In genomic region chr7:22350466-22351328, GRCh38 we compare ENCODE assay signal across 1 cellular context.
TF ChIP-seq lines count a peak whose summit lies in the region.

No MANE protein-coding gene starts in this region.

TF ChIP-seq in K562, 482 proteins besides CTCF, POLR2A, EP300 and RAD21 (continued from another document and continues in another):
- no peak for TF ChIP-seq CBX8 (IDR thresholded peaks at IDR 0.05; ENCODE audit: borderline replicate concordance, extremely low read depth, low read depth, low read length, poor library complexity, severe bottlenecking)
- TF ChIP-seq HMBOX1 (IDR thresholded peaks at IDR 0.05) = 0 out of 2 replicates have a peak, but pooled peaks have one; percentile 13
- TF ChIP-seq ZBTB49 (CRISPR knock-in tag; IDR thresholded peaks at IDR 0.05; ENCODE audit: borderline replicate concordance) = no peak
- peak; percentile 60 to 76 for TF ChIP-seq NCOA2 (IDR thresholded peaks at IDR 0.05; ENCODE audit: partially characterized antibody in 2 of 2)
- peak; percentile 94 for TF ChIP-seq TAL1 (IDR thresholded peaks at IDR 0.05)
- TF ChIP-seq MECOM (CRISPR knock-in tag; IDR thresholded peaks at IDR 0.05) = peak; percentile 80
- TF ChIP-seq ZNF316 (IDR thresholded peaks at IDR 0.05) = no peak
- TF ChIP-seq MXI1 (IDR thresholded peaks at IDR 0.05; ENCODE audit: low read depth, low read length) = no peak
- no peak for TF ChIP-seq FIP1L1 (IDR thresholded peaks at IDR 0.05; ENCODE audit: low read depth, low read length, poor library complexity, severe bottlenecking)
- TF ChIP-seq ZNF347 (CRISPR knock-in tag; IDR thresholded peaks at IDR 0.05; ENCODE audit: low read depth) = no peak
- TF ChIP-seq ZNF124 (CRISPR knock-in tag; IDR thresholded peaks at IDR 0.05) = no peak
- TF ChIP-seq BRF1 (IDR thresholded peaks at IDR 0.05; ENCODE audit: borderline replicate concordance, extremely low read depth, insufficient read length) = no peak
- no peak for TF ChIP-seq ZNF785 (CRISPR knock-in tag; IDR thresholded peaks at IDR 0.05)
- TF ChIP-seq KLF16 (IDR thresholded peaks at IDR 0.05) = peak; percentile 90
- TF ChIP-seq, protein P1, sequence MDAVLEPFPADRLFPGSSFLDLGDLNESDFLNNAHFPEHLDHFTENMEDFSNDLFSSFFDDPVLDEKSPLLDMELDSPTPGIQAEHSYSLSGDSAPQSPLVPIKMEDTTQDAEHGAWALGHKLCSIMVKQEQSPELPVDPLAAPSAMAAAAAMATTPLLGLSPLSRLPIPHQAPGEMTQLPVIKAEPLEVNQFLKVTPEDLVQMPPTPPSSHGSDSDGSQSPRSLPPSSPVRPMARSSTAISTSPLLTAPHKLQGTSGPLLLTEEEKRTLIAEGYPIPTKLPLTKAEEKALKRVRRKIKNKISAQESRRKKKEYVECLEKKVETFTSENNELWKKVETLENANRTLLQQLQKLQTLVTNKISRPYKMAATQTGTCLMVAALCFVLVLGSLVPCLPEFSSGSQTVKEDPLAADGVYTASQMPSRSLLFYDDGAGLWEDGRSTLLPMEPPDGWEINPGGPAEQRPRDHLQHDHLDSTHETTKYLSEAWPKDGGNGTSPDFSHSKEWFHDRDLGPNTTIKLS (IDR thresholded peaks at IDR 0.05; ENCODE audit: borderline replicate concordance, low read depth) = no peak
- no peak for TF ChIP-seq CREBBP (IDR thresholded peaks at IDR 0.05; ENCODE audit: low read depth, low read length)
- no peak for TF ChIP-seq HNRNPH1 (optimal IDR thresholded peaks at IDR 0.05; ENCODE audit: low read depth, low read length)
- TF ChIP-seq, protein P2, sequence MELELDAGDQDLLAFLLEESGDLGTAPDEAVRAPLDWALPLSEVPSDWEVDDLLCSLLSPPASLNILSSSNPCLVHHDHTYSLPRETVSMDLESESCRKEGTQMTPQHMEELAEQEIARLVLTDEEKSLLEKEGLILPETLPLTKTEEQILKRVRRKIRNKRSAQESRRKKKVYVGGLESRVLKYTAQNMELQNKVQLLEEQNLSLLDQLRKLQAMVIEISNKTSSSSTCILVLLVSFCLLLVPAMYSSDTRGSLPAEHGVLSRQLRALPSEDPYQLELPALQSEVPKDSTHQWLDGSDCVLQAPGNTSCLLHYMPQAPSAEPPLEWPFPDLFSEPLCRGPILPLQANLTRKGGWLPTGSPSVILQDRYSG (tag; conservative IDR thresholded peaks at IDR 0.05; ENCODE audit: low read depth) = no peak
- TF ChIP-seq TGIF2 (CRISPR knock-in tag; IDR thresholded peaks at IDR 0.05) = no peak
- no peak; the same call in 1 of the 2 replicates for TF ChIP-seq TRIM28 (IDR thresholded peaks at IDR 0.05)
- TF ChIP-seq ZNF217 (CRISPR knock-in tag; IDR thresholded peaks at IDR 0.05) = no peak
- no peak for TF ChIP-seq NRF1 (conservative IDR thresholded peaks at IDR 0.05 in 1 of 2, IDR thresholded peaks at IDR 0.05 in 1 of 2)
- peak; percentile 59 to 69; a peak in 1 of 4 replicates for TF ChIP-seq FOXK2 (conservative IDR thresholded peaks at IDR 0.05 in 1 of 2, IDR thresholded peaks at IDR 0.05 in 1 of 2; ENCODE audit: low read depth in 2 of 2)
- TF ChIP-seq ZBTB2 (IDR thresholded peaks at IDR 0.05) = no peak
- no peak for TF ChIP-seq HIVEP1 (CRISPR knock-in tag; IDR thresholded peaks at IDR 0.05)
- TF ChIP-seq MNT (conservative IDR thresholded peaks at IDR 0.05) = peak; percentile 56 to 76
- TF ChIP-seq ZNF551 (CRISPR knock-in tag; IDR thresholded peaks at IDR 0.05) = no peak
- TF ChIP-seq, protein P3, sequence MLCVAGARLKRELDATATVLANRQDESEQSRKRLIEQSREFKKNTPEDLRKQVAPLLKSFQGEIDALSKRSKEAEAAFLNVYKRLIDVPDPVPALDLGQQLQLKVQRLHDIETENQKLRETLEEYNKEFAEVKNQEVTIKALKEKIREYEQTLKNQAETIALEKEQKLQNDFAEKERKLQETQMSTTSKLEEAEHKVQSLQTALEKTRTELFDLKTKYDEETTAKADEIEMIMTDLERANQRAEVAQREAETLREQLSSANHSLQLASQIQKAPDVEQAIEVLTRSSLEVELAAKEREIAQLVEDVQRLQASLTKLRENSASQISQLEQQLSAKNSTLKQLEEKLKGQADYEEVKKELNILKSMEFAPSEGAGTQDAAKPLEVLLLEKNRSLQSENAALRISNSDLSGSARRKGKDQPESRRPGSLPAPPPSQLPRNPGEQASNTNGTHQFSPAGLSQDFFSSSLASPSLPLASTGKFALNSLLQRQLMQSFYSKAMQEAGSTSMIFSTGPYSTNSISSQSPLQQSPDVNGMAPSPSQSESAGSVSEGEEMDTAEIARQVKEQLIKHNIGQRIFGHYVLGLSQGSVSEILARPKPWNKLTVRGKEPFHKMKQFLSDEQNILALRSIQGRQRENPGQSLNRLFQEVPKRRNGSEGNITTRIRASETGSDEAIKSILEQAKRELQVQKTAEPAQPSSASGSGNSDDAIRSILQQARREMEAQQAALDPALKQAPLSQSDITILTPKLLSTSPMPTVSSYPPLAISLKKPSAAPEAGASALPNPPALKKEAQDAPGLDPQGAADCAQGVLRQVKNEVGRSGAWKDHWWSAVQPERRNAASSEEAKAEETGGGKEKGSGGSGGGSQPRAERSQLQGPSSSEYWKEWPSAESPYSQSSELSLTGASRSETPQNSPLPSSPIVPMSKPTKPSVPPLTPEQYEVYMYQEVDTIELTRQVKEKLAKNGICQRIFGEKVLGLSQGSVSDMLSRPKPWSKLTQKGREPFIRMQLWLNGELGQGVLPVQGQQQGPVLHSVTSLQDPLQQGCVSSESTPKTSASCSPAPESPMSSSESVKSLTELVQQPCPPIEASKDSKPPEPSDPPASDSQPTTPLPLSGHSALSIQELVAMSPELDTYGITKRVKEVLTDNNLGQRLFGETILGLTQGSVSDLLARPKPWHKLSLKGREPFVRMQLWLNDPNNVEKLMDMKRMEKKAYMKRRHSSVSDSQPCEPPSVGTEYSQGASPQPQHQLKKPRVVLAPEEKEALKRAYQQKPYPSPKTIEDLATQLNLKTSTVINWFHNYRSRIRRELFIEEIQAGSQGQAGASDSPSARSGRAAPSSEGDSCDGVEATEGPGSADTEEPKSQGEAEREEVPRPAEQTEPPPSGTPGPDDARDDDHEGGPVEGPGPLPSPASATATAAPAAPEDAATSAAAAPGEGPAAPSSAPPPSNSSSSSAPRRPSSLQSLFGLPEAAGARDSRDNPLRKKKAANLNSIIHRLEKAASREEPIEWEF (CRISPR knock-in tag; IDR thresholded peaks at IDR 0.05) = no peak; the same call in 1 of the 2 replicates
- TF ChIP-seq IRF9 (tag; IDR thresholded peaks at IDR 0.05) = 0 out of 2 replicates have a peak, but pooled peaks have one; percentile 7
- peak; percentile 73 for TF ChIP-seq DACH1 (IDR thresholded peaks at IDR 0.05; ENCODE audit: partially characterized antibody)
- TF ChIP-seq CBFB (CRISPR knock-in tag; IDR thresholded peaks at IDR 0.05) = no peak
- no peak for TF ChIP-seq POLR2G (IDR thresholded peaks at IDR 0.05; ENCODE audit: low read depth, low read length)
- TF ChIP-seq HNRNPUL1 (IDR thresholded peaks at IDR 0.05; ENCODE audit: low read length) = no peak
- TF ChIP-seq, protein P4, sequence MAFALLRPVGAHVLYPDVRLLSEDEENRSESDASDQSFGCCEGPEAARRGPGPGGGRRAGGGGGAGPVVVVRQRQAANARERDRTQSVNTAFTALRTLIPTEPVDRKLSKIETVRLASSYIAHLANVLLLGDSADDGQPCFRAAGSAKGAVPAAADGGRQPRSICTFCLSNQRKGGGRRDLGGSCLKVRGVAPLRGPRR (CRISPR knock-in tag; IDR thresholded peaks at IDR 0.05) = no peak
- TF ChIP-seq ZNF57 (CRISPR knock-in tag; IDR thresholded peaks at IDR 0.05) = no peak
- no peak for TF ChIP-seq KLF13 (tag; IDR thresholded peaks at IDR 0.05; ENCODE audit: borderline replicate concordance, low read depth)
- TF ChIP-seq PML (IDR thresholded peaks at IDR 0.05; ENCODE audit: low read length) = peak; percentile 96
- peak; percentile 99 for TF ChIP-seq JUN (IDR thresholded peaks at IDR 0.05; ENCODE audit: borderline replicate concordance, low read depth, low read length)
- TF ChIP-seq JUN (CRISPR knock-in tag; IDR thresholded peaks at IDR 0.05; ENCODE audit: borderline replicate concordance) = peak; percentile 72; the same call in 1 of the 2 replicates
- peak; percentile 69 for TF ChIP-seq NUFIP1 (IDR thresholded peaks at IDR 0.05; ENCODE audit: partially characterized antibody)
- TF ChIP-seq, protein P5, sequence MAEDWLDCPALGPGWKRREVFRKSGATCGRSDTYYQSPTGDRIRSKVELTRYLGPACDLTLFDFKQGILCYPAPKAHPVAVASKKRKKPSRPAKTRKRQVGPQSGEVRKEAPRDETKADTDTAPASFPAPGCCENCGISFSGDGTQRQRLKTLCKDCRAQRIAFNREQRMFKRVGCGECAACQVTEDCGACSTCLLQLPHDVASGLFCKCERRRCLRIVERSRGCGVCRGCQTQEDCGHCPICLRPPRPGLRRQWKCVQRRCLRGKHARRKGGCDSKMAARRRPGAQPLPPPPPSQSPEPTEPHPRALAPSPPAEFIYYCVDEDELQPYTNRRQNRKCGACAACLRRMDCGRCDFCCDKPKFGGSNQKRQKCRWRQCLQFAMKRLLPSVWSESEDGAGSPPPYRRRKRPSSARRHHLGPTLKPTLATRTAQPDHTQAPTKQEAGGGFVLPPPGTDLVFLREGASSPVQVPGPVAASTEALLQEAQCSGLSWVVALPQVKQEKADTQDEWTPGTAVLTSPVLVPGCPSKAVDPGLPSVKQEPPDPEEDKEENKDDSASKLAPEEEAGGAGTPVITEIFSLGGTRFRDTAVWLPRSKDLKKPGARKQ (CRISPR knock-in tag; IDR thresholded peaks at IDR 0.05) = no peak
- TF ChIP-seq, protein P6, sequence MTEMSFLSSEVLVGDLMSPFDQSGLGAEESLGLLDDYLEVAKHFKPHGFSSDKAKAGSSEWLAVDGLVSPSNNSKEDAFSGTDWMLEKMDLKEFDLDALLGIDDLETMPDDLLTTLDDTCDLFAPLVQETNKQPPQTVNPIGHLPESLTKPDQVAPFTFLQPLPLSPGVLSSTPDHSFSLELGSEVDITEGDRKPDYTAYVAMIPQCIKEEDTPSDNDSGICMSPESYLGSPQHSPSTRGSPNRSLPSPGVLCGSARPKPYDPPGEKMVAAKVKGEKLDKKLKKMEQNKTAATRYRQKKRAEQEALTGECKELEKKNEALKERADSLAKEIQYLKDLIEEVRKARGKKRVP (CRISPR knock-in tag; IDR thresholded peaks at IDR 0.05) = no peak
- no peak for TF ChIP-seq KAT7 (CRISPR knock-in tag; IDR thresholded peaks at IDR 0.05; ENCODE audit: borderline replicate concordance)
- no peak for TF ChIP-seq ZNF717 (CRISPR knock-in tag; IDR thresholded peaks at IDR 0.05)
- peak; percentile 92 for TF ChIP-seq NEUROD1 (IDR thresholded peaks at IDR 0.05; ENCODE audit: borderline replicate concordance, low read depth, low read length, partially characterized antibody)
